In genomic region chr1:184085667-184086066, GRCh38 we compare ENCODE assay signal across 24 cellular contexts. TPM values are rescaled to one million over a fixed set of nuclear protein-coding genes. Genes with fewer than 3 reads are reported as not detected.
"Had no signal": no experiment of that assay in that cellular context is flagged by ENCODE, and none has a peak within 500 bp of the region (broad histone marks: within the 10 kb centered on the region; RNA-seq: fewer than 3 reads in every experiment).

No MANE protein-coding gene starts in this region.

- H3K27ac ChIP-seq: coronary artery, dorsolateral prefrontal cortex, esophagus muscularis mucosa, gastrocnemius medialis, heart right ventricle, left lung, lower lobe of right lung had no signal

- H3K4me3 ChIP-seq: coronary artery, dorsolateral prefrontal cortex, esophagus muscularis mucosa, gastrocnemius medialis, heart right ventricle, left lung, lower lobe of right lung had no signal

- H3K4me1 ChIP-seq: esophagus muscularis mucosa, gastrocnemius medialis, heart right ventricle, left lung, lower lobe of right lung had no signal

- DNase-seq: dermis blood vessel endothelial cell; dorsolateral prefrontal cortex; effector CD8-positive, alpha-beta T cell; effector memory CD8-positive, alpha-beta T cell; endodermal cell; foreskin melanocyte; gastrocnemius medialis; glutamatergic neuron; head of caudate nucleus; heart right ventricle; hippocampal formation; left cardiac atrium; left lung; left ventricle myocardium superior; lower lobe of right lung; mesendoderm; midbrain; naive thymus-derived CD4-positive, alpha-beta T cell had no signal

- H3K36me3 ChIP-seq: esophagus muscularis mucosa, gastrocnemius medialis, left lung, lower lobe of right lung had no signal

- H3K9me3 ChIP-seq: esophagus muscularis mucosa, gastrocnemius medialis, left lung, lower lobe of right lung had no signal

- FAIRE-seq: colon, endometrium, islet of Langerhans, keratinocyte had no signal

- H3K27me3 ChIP-seq: dorsolateral prefrontal cortex, esophagus muscularis mucosa, gastrocnemius medialis, heart right ventricle, left lung had no signal

- ATAC-seq: effector memory CD8-positive, alpha-beta T cell; gastrocnemius medialis; heart right ventricle; left cardiac atrium; left lung; left ventricle myocardium superior; lower lobe of right lung; naive thymus-derived CD4-positive, alpha-beta T cell had no signal

RNA-seq across cellular contexts. Expression of gene COLGALT2, which starts 48.1 kb away (rescaled TPM):
- total RNA-seq: dermis blood vessel endothelial cell had no signal
- polyA plus RNA-seq: keratinocyte had no signal
